In genomic region chr5:157592594-157592993, GRCh38 we compare ENCODE assay signal across 13 cellular contexts. TPM values are rescaled to one million over a fixed set of nuclear protein-coding genes. Genes with fewer than 3 reads are reported as not detected.
A peak's percentile ranks its signal among the peaks of the same experiment; 100 is the strongest.
DNase-seq lines count a peak whose midpoint lies in the region; ATAC-seq, FAIRE-seq and TF ChIP-seq lines count a peak whose summit lies in the region.
"Had no signal": no experiment of that assay in that cellular context is flagged by ENCODE, and none has a peak within 500 bp of the region (broad histone marks: within the 10 kb centered on the region; RNA-seq: fewer than 3 reads in every experiment).

No MANE protein-coding gene starts in this region.

- no peak overlapping the region for H3K27ac ChIP-seq in liver (ENCODE audit: low read depth in 1 of 2, low read length in 2 of 2)
- H3K27ac ChIP-seq in HepG2 (ENCODE audit: extremely low read length, insufficient read depth, low read length) = no peak overlapping the region
- peak overlapping the region in 2 of 4 donors; percentile 4 to 68 for H3K27ac ChIP-seq in Peyer's patch
- peak overlapping the region in 3 of 4 donors; percentile 17 to 36 (median 31) for H3K27ac ChIP-seq in upper lobe of left lung
- H3K27ac ChIP-seq in kidney (ENCODE audit: low read depth in 2 of 2, low read length in 2 of 2) = no peak overlapping the region
- H3K27ac ChIP-seq: body of pancreas had no signal

- H3K9me3 ChIP-seq in liver (ENCODE audit: control insufficient read depth in 4 of 4, low read length in 3 of 4) (no peaks in the 10 kb centered on the region), HepG2 (ENCODE audit: low read length) (no peaks in the 10 kb centered on the region), Peyer's patch (no peaks in the 10 kb centered on the region), upper lobe of left lung (no peaks in the 10 kb centered on the region), kidney (ENCODE audit: control insufficient read depth in 1 of 2, low read length in 2 of 2) (no peaks in the 10 kb centered on the region)
- H3K9me3 ChIP-seq: body of pancreas had no signal

- CTCF ChIA-PET in HepG2 (lab: Yijun Ruan, JAX; ENCODE audit: low intra/inter-chr PET ratio, low total read pairs) = no interaction called here

- no peak overlapping the region for H3K4me3 ChIP-seq in liver (ENCODE audit: low read depth in 1 of 3, low read length in 3 of 3)
- H3K4me3 ChIP-seq in HepG2 (replicated peaks in 1 of 3; ENCODE audit: insufficient read depth in 1 of 3, low read depth in 2 of 3, low read length in 3 of 3) = no peak overlapping the region
- H3K4me3 ChIP-seq in Peyer's patch = no peak overlapping the region
- no peak overlapping the region for H3K4me3 ChIP-seq in upper lobe of left lung
- H3K4me3 ChIP-seq in kidney (ENCODE audit: low read length in 2 of 2) = no peak overlapping the region
- H3K4me3 ChIP-seq: body of pancreas had no signal

- H3K9ac ChIP-seq in liver (ENCODE audit: low read depth in 1 of 2, low read length in 2 of 2) = no peak overlapping the region
- H3K9ac ChIP-seq in HepG2 (ENCODE audit: insufficient read depth, low read depth, low read length) = no peak overlapping the region
- H3K9ac ChIP-seq in kidney (ENCODE audit: low read length in 2 of 2) = no peak overlapping the region

- no peaks in the 10 kb centered on the region for H3K79me2 ChIP-seq in HepG2 (ENCODE audit: insufficient read depth, low read length)

- in situ Hi-C loops in HepG2 (cut with HindIII; ENCODE audit: extremely low pct_ligation_motif_present, low pct_unique_long_range_greater_than_20kb) = no loop called here

- WGBS in liver = 60% methylated on average over 3 of the region's 3 CpGs
- WGBS in HepG2 (ENCODE audit: low lambda C conversion rate) = 0% methylated on average over 3 of the region's 3 CpGs
- WGBS in upper lobe of left lung, 2 donors = 28 to 40% methylated on average over 3 of the region's 3 CpGs

- no peak for DNase-seq in HepG2 (ENCODE audit: low spot score)
- DNase-seq in Peyer's patch = peak in 2 of 3 donors; percentile 53 to 65
- DNase-seq in dermis microvascular lymphatic vessel endothelial cell (ENCODE audit: low read depth in 2 of 2) = peak; percentile 80 to 88
- no peak for DNase-seq in upper lobe of left lung
- no peak for DNase-seq in kidney
- DNase-seq in NCI-H1417 (lab: John Stamatoyannopoulos, UW) = no peak
- DNase-seq: body of pancreas, NCI-H1694 treated with DMSO at 0.1 percent for 48 hours, OCI-M1 had no signal

- TF ChIP-seq CTCF in liver (IDR thresholded peaks at IDR 0.05; ENCODE audit: low read depth, low read length, missing input control) (no peak), HepG2 (CRISPR knock-in tag; IDR thresholded peaks at IDR 0.05) (no peak), Peyer's patch (IDR thresholded peaks at IDR 0.05) (no peak), upper lobe of left lung (IDR thresholded peaks at IDR 0.05) (no peak), kidney (IDR thresholded peaks at IDR 0.05; ENCODE audit: borderline replicate concordance, extremely low read depth, insufficient read depth) (no peak)

- TF ChIP-seq RAD21 in liver (IDR thresholded peaks at IDR 0.05) (no peak), HepG2 (CRISPR knock-in tag; IDR thresholded peaks at IDR 0.05) (no peak)

- FAIRE-seq in HepG2 (lab: Jason Lieb, UNC) = no peak
- no peak for FAIRE-seq in kidney (lab: Jason Lieb, UNC)

- H2AFZ ChIP-seq in HepG2 (ENCODE audit: low read length) = no peak overlapping the region

- ATAC-seq in HepG2 = no peak
- ATAC-seq in upper lobe of left lung (ENCODE audit: low FRiP score in 2 of 2) = no peak
- ATAC-seq in HG02885 (IDR thresholded peaks at IDR 0.05; ENCODE audit: poor library complexity, unreplicated experiment) = no peak
- ATAC-seq: body of pancreas had no signal

- POLR2A ChIA-PET in HepG2 (lab: Yijun Ruan, JAX) = no interaction called here

- no peaks in the 10 kb centered on the region for H4K20me1 ChIP-seq in HepG2 (ENCODE audit: insufficient read depth, low read length)

- H3K27me3 ChIP-seq in liver (ENCODE audit: control insufficient read depth in 4 of 4, insufficient read depth in 4 of 4, low read length in 3 of 4) (no peaks in the 10 kb centered on the region), HepG2 (ENCODE audit: control insufficient read depth in 1 of 2, insufficient read depth in 2 of 2, low read length in 2 of 2) (0 out of 5 replicates have a peak, but pooled peaks cover 0 to 6% of the 10 kb centered on the region in 2 experiments), Peyer's patch (no peaks in the 10 kb centered on the region), upper lobe of left lung (no peaks in the 10 kb centered on the region)
- H3K27me3 ChIP-seq: body of pancreas had no signal

- intact Hi-C loops in HepG2 (cut with micrococcal nuclease; ENCODE audit: unreplicated experiment) (no loop called here), kidney (cut with DNase I) (no loop called here)

- BruUV-seq in HepG2 (replicated peaks; lab: Mats Ljungman, UMichigan) = no TSS peak

- H3K36me3 ChIP-seq in liver (ENCODE audit: control insufficient read depth in 4 of 4, insufficient read depth in 3 of 4, low read depth in 1 of 4, low read length in 3 of 4) = no peaks in the 10 kb centered on the region
- H3K36me3 ChIP-seq in HepG2 (replicated peaks in 1 of 2; ENCODE audit: control insufficient read depth in 1 of 2, insufficient read depth in 2 of 2, low read length in 2 of 2) = no peaks in the 10 kb centered on the region
- H3K36me3 ChIP-seq in Peyer's patch = no peaks in the 10 kb centered on the region
- no peaks in the 10 kb centered on the region for H3K36me3 ChIP-seq in upper lobe of left lung
- no peaks in the 10 kb centered on the region for H3K36me3 ChIP-seq in kidney (ENCODE audit: control insufficient read depth in 1 of 2, insufficient read depth in 2 of 2, low read length in 2 of 2)

- TF ChIP-seq POLR2A in HepG2 (IDR thresholded peaks at IDR 0.05; ENCODE audit: insufficient read depth in 1 of 2, low read depth in 2 of 2, low read length in 2 of 2) (no peak), Peyer's patch (IDR thresholded peaks at IDR 0.05) (no peak), upper lobe of left lung (IDR thresholded peaks at IDR 0.05) (no peak)

- no peak for TF ChIP-seq EP300 in HepG2 (IDR thresholded peaks at IDR 0.05; ENCODE audit: low read depth in 2 of 2, low read length in 2 of 2)
- no peak for TF ChIP-seq EP300 in HepG2 (CRISPR knock-in tag; IDR thresholded peaks at IDR 0.05; ENCODE audit: borderline replicate concordance)
- no peak for TF ChIP-seq EP300 in upper lobe of left lung (IDR thresholded peaks at IDR 0.05)

- peaks cover 0 to 3% (median 0%) of the 10 kb centered on the region in 4 donors for H3K4me1 ChIP-seq in liver (ENCODE audit: control insufficient read depth in 4 of 4, insufficient read depth in 4 of 4, low read length in 3 of 4)
- H3K4me1 ChIP-seq in HepG2 (ENCODE audit: insufficient read depth, low read length) = no peaks in the 10 kb centered on the region
- H3K4me1 ChIP-seq in Peyer's patch = peaks cover 0 to 7% (median 3%) of the 10 kb centered on the region in 4 donors
- peaks cover 4 to 24% (median 12%) of the 10 kb centered on the region in 4 donors for H3K4me1 ChIP-seq in upper lobe of left lung
- no peaks in the 10 kb centered on the region for H3K4me1 ChIP-seq in kidney (ENCODE audit: control insufficient read depth in 1 of 2, insufficient read depth in 1 of 2, low read depth in 1 of 2, low read length in 2 of 2)
- H3K4me1 ChIP-seq: body of pancreas had no signal

- H3K4me2 ChIP-seq in HepG2 (ENCODE audit: low read depth, low read length) = no peak overlapping the region

RNA-seq across cellular contexts. Expression of gene ADAM19, which starts 17.0 kb away (rescaled TPM):
- 1 to 10 TPM; 2.4 to 7.1 TPM for total RNA-seq in liver
- 1 to 10 TPM; 2.4 to 3.3 TPM for polyA plus RNA-seq in liver
- total RNA-seq in HepG2 (2016; rRNA removed; fragmentation: Illumina TruSeq; extraction: Trizol) = 0.24 and 0.38 TPM in 2 replicates
- total RNA-seq in HepG2 (2016; cell fraction: cytosol; rRNA removed; fragmentation: Illumina TruSeq; extraction: Trizol; ENCODE audit: low read depth) = 0.18 TPM in 1 of 2 replicates, not detected in the other
- 0.13 and 0.28 TPM in 2 replicates for total RNA-seq in HepG2 (2016; cell fraction: insoluble cytoplasmic fraction; rRNA removed; fragmentation: Illumina TruSeq; extraction: Trizol)
- total RNA-seq in HepG2 (2016; cell fraction: membrane; rRNA removed; fragmentation: Illumina TruSeq; extraction: Trizol) = 0.15 and 0.17 TPM in 2 replicates
- total RNA-seq in HepG2 (2016; cell fraction: nucleus; rRNA removed; fragmentation: Illumina TruSeq; extraction: Trizol) = 0.41 and 0.50 TPM in 2 replicates
- 0.61 and 0.74 TPM in 2 replicates for polyA plus RNA-seq in HepG2 (2011; rRNA removed)
- 0.31 and 0.35 TPM in 2 replicates for polyA plus RNA-seq in HepG2 (2011; cell fraction: cytosol; rRNA removed)
- 1.1 and 1.4 TPM in 2 replicates for polyA plus RNA-seq in HepG2 (2011; cell fraction: nucleus; rRNA removed)
- 0.21 and 0.23 TPM in 2 replicates for polyA plus RNA-seq in HepG2 (2012)
- 0.03 TPM in 1 of 2 replicates, not detected in the other for polyA plus RNA-seq in HepG2 (2016; cell fraction: cytosol; fragmentation: Illumina TruSeq; extraction: Trizol; ENCODE audit: low read depth)
- 0.03 and 0.07 TPM in 2 replicates for polyA plus RNA-seq in HepG2 (2016; cell fraction: insoluble cytoplasmic fraction; fragmentation: Illumina TruSeq; extraction: Trizol; ENCODE audit: low read depth)
- polyA plus RNA-seq in HepG2 (2016; cell fraction: membrane; fragmentation: Illumina TruSeq; extraction: Trizol; ENCODE audit: low read depth) = 0.12 TPM in 1 of 2 replicates, not detected in the other
- polyA plus RNA-seq in HepG2 (2016; cell fraction: nucleus; fragmentation: Illumina TruSeq; extraction: Trizol; ENCODE audit: insufficient read depth, low read depth) = 0.52 and 0.73 TPM in 2 replicates
- 0.12 and 1.3 TPM in 2 replicates for polyA minus RNA-seq in HepG2 (2011; rRNA and poly(A)+ RNA removed; ENCODE audit: low replicate concordance)
- polyA minus RNA-seq in HepG2 (2011; cell fraction: cytosol; rRNA and poly(A)+ RNA removed) = 0.53 and 0.69 TPM in 2 replicates
- polyA minus RNA-seq in HepG2 (2011; cell fraction: nucleus; rRNA and poly(A)+ RNA removed) = 0.77 and 0.87 TPM in 2 replicates
- 10 to 100 TPM in 1 of 4 donors, 1 to 10 TPM in 3; 1.1 to 47.9 (median 5.4) TPM for total RNA-seq in Peyer's patch
- 35.0 and 48.8 TPM in 2 replicates for total RNA-seq in dermis microvascular lymphatic vessel endothelial cell
- 10 to 100 TPM in 2 of 6 donors, 1 to 10 TPM in 4; 5.5 to 17.0 (median 7.1) TPM for total RNA-seq in upper lobe of left lung
- total RNA-seq in kidney = 9.2 TPM
- 0.88 TPM for polyA plus RNA-seq in kidney (ENCODE audit: insufficient read depth, low read depth, low replicate concordance)

RNA-seq across cellular contexts. Expression of gene SOX30, which starts 59.6 kb away (rescaled TPM):
- total RNA-seq in liver (under 1 TPM in 1 of 2 donors, not detected in 1; under 0.01 TPM), HepG2 (2016; rRNA removed; fragmentation: Illumina TruSeq; extraction: Trizol) (not detected in 2 replicates), Peyer's patch (1 to 10 TPM in 1 of 4 donors, under 1 TPM in 1, not detected in 2; 0.66 to 1.8 TPM), dermis microvascular lymphatic vessel endothelial cell (not detected in 2 replicates), upper lobe of left lung (under 1 TPM in 1 of 6 donors, not detected in 5; 0.17 TPM), kidney (0.09 TPM)
- polyA plus RNA-seq in liver (under 1 TPM in 1 of 2 donors, not detected in 1; 0.21 TPM), HepG2 (2011; rRNA removed) (0.05 TPM in 1 of 2 replicates, not detected in the other), kidney (ENCODE audit: insufficient read depth, low read depth, low replicate concordance) (not detected)
- total RNA-seq in HepG2 (2016; cell fraction: cytosol; rRNA removed; fragmentation: Illumina TruSeq; extraction: Trizol; ENCODE audit: low read depth) = not detected in 2 replicates
- total RNA-seq in HepG2 (2016; cell fraction: insoluble cytoplasmic fraction; rRNA removed; fragmentation: Illumina TruSeq; extraction: Trizol) = not detected in 2 replicates
- total RNA-seq in HepG2 (2016; cell fraction: membrane; rRNA removed; fragmentation: Illumina TruSeq; extraction: Trizol) = not detected in 2 replicates
- total RNA-seq in HepG2 (2016; cell fraction: nucleus; rRNA removed; fragmentation: Illumina TruSeq; extraction: Trizol) = not detected in 2 replicates
- not detected in 2 replicates for polyA plus RNA-seq in HepG2 (2011; cell fraction: cytosol; rRNA removed)
- polyA plus RNA-seq in HepG2 (2011; cell fraction: nucleus; rRNA removed) = not detected in 2 replicates
- polyA plus RNA-seq in HepG2 (2012) = not detected in 2 replicates
- not detected in 2 replicates for polyA plus RNA-seq in HepG2 (2016; cell fraction: cytosol; fragmentation: Illumina TruSeq; extraction: Trizol; ENCODE audit: low read depth)
- not detected in 2 replicates for polyA plus RNA-seq in HepG2 (2016; cell fraction: insoluble cytoplasmic fraction; fragmentation: Illumina TruSeq; extraction: Trizol; ENCODE audit: low read depth)
- not detected in 2 replicates for polyA plus RNA-seq in HepG2 (2016; cell fraction: membrane; fragmentation: Illumina TruSeq; extraction: Trizol; ENCODE audit: low read depth)
- not detected in 2 replicates for polyA plus RNA-seq in HepG2 (2016; cell fraction: nucleus; fragmentation: Illumina TruSeq; extraction: Trizol; ENCODE audit: insufficient read depth, low read depth)
- polyA minus RNA-seq in HepG2 (2011; rRNA and poly(A)+ RNA removed; ENCODE audit: low replicate concordance) = not detected in 2 replicates
- not detected in 2 replicates for polyA minus RNA-seq in HepG2 (2011; cell fraction: cytosol; rRNA and poly(A)+ RNA removed)
- not detected in 2 replicates for polyA minus RNA-seq in HepG2 (2011; cell fraction: nucleus; rRNA and poly(A)+ RNA removed)
- total RNA-seq: body of pancreas, HT1080, mononuclear cell had no signal

Comparison
In these comparisons a context has a peak if more than half of its experiments do, and no peak if none do; other contexts are left out.
1. H3K27ac ChIP-seq: peak in upper lobe of left lung (3 of 4); none in liver (0 of 2), HepG2 (single experiment) and kidney (0 of 2).
2. DNase-seq: peak in Peyer's patch (2 of 3) and dermis microvascular lymphatic vessel endothelial cell (2 of 2); none in HepG2 (single experiment), upper lobe of left lung (0 of 2), kidney (single experiment) and NCI-H1417 (0 of 3).